ENCODE assay signal across 8 cellular contexts in genomic region chr12:104064031-104064841, GRCh38. TPM values are rescaled to one million over a fixed set of nuclear protein-coding genes. Genes with fewer than 3 reads are reported as not detected.
DNase-seq lines count a peak whose midpoint lies in the region; ATAC-seq and TF ChIP-seq lines count a peak whose summit lies in the region.

HCFC2 (plus strand) TSS chr12:104064531; CDS start chr12:104064561, 30 bp downstream.

- H3K27me3 Mint-ChIP-seq in activated CD8-positive, alpha-beta memory T cell treated with anti-CD3 and anti-CD28 coated beads, Interleukin-2, amount 10 ng/mL, durations not matched to agents 7 days and 5 days, result peaks cover 19% of the 10 kb centered on the region
- peaks cover 2% of the 10 kb centered on the region for H3K27me3 Mint-ChIP-seq in endothelial cell (ENCODE audit: unreplicated experiment)

- DNase-seq in COLO829 (ENCODE audit: low spot score), result peak; percentile 95
- DNase-seq in GM20000 (ENCODE audit: low spot score), result peak; percentile 100
- DNase-seq in HT-29 (ENCODE audit: low spot score), result peak; percentile 81
- DNase-seq in NOMO-1 treated with DMSO at 0.1 percent for 48 hours (lab: John Stamatoyannopoulos, UW; ENCODE audit: unreplicated experiment), result peak; percentile 77
- peak; percentile 94 for DNase-seq in activated CD8-positive, alpha-beta memory T cell treated with anti-CD3 and anti-CD28 coated beads, Interleukin-2, amount 10 ng/mL, durations not matched to agents 7 days and 5 days
- peak; percentile 89 for DNase-seq in endothelial cell (ENCODE audit: low spot score)
- DNase-seq in middle frontal gyrus (ENCODE audit: extremely low spot score, low spot score), result peak; percentile 79
- DNase-seq in stimulated activated CD8-positive, alpha-beta memory T cell treated with anti-CD3 and anti-CD28 coated beads, Interleukin-2, amount 100 ng/mL, for 1 hour (ENCODE audit: low read depth in 2 of 2), result peak; percentile 73 to 81

- H3K36me3 Mint-ChIP-seq in activated CD8-positive, alpha-beta memory T cell treated with anti-CD3 and anti-CD28 coated beads, Interleukin-2, amount 10 ng/mL, durations not matched to agents 7 days and 5 days, result peaks cover 12% of the 10 kb centered on the region
- no peaks in the 10 kb centered on the region for H3K36me3 Mint-ChIP-seq in endothelial cell (ENCODE audit: low read depth, unreplicated experiment)

- peak within 1 kb of the TSS; percentile 91 for H3K4me3 Mint-ChIP-seq in activated CD8-positive, alpha-beta memory T cell treated with anti-CD3 and anti-CD28 coated beads, Interleukin-2, amount 10 ng/mL, durations not matched to agents 7 days and 5 days
- H3K4me3 Mint-ChIP-seq in endothelial cell (ENCODE audit: unreplicated experiment), result peak within 1 kb of the TSS; percentile 98

- peak within 1 kb of the TSS; percentile 83 for H3K27ac Mint-ChIP-seq in activated CD8-positive, alpha-beta memory T cell treated with anti-CD3 and anti-CD28 coated beads, Interleukin-2, amount 10 ng/mL, durations not matched to agents 7 days and 5 days
- H3K27ac Mint-ChIP-seq in endothelial cell (ENCODE audit: unreplicated experiment), result peak within 1 kb of the TSS; percentile 45

- CTCF ChIA-PET in activated CD8-positive, alpha-beta memory T cell treated with anti-CD3 and anti-CD28 coated beads, Interleukin-2, amount 10 ng/mL, durations not matched to agents 7 days and 5 days (lab: Charles Lee), result interaction anchor here (0.6 to 1.8 kb wide), 9 partner anchors 9 to 180 kb away, joined by 3 to 10 read pairs (median 4); partner anchors contain the start of gene NFYB

- no peak for TF ChIP-seq CTCF in GM20000 (IDR thresholded peaks at IDR 0.05; ENCODE audit: extremely low read depth, missing control alignments)
- no peak for TF ChIP-seq CTCF in endothelial cell (IDR thresholded peaks at IDR 0.05; ENCODE audit: unreplicated experiment)

- peak; percentile 93 for ATAC-seq in activated CD8-positive, alpha-beta memory T cell treated with anti-CD3 and anti-CD28 coated beads, Interleukin-2, amount 10 ng/mL, durations not matched to agents 7 days and 5 days

- no peaks in the 10 kb centered on the region for H3K9me3 Mint-ChIP-seq in activated CD8-positive, alpha-beta memory T cell treated with anti-CD3 and anti-CD28 coated beads, Interleukin-2, amount 10 ng/mL, durations not matched to agents 7 days and 5 days (ENCODE audit: low read depth)
- no peaks in the 10 kb centered on the region for H3K9me3 Mint-ChIP-seq in endothelial cell (ENCODE audit: unreplicated experiment)

- peaks cover 27% of the 10 kb centered on the region for H3K4me1 Mint-ChIP-seq in activated CD8-positive, alpha-beta memory T cell treated with anti-CD3 and anti-CD28 coated beads, Interleukin-2, amount 10 ng/mL, durations not matched to agents 7 days and 5 days
- peaks cover 9% of the 10 kb centered on the region for H3K4me1 Mint-ChIP-seq in endothelial cell (ENCODE audit: unreplicated experiment)

RNA-seq across cellular contexts. Expression of gene HCFC2, which starts in this region (rescaled TPM):
- 0.97 and 1.4 TPM in 2 replicates for total RNA-seq in HT-29 (2014; rRNA removed; shearing (Covaris generic))
- total RNA-seq in activated CD8-positive, alpha-beta memory T cell treated with anti-CD3 and anti-CD28 coated beads, Interleukin-2, amount 10 ng/mL, durations not matched to agents 7 days and 5 days, result 10 to 100 TPM; 12.7 to 15.2 TPM
- 13.3 TPM for total RNA-seq in endothelial cell (ENCODE audit: unreplicated experiment)

Comparison
In these comparisons a context has a peak if more than half of its experiments do, and no peak if none do; other contexts are left out.
1. Peak in every context shown above with its lines: DNase-seq and ATAC-seq.